ENCODE assay signal across 8 cellular contexts in genomic region chr10:5614081-5614721, GRCh38. TPM values are rescaled to one million over a fixed set of nuclear protein-coding genes. Genes with fewer than 3 reads are reported as not detected.
A peak's percentile ranks its signal among the peaks of the same experiment; 100 is the strongest.
DNase-seq lines count a peak whose midpoint lies in the region; ATAC-seq, FAIRE-seq and TF ChIP-seq lines count a peak whose summit lies in the region.
"Had no signal": no experiment of that assay in that cellular context is flagged by ENCODE, and none has a peak within 500 bp of the region (broad histone marks: within the 10 kb centered on the region; RNA-seq: fewer than 3 reads in every experiment).

No MANE protein-coding gene starts in this region.

- H3K4me1 ChIP-seq in kidney (ENCODE audit: control insufficient read depth in 1 of 2, insufficient read depth in 1 of 2, low read depth in 1 of 2, low read length in 2 of 2) = peaks cover 3 to 7% of the 10 kb centered on the region in 2 donors

- intact Hi-C loops in kidney (cut with DNase I) = no loop called here

- H3K36me3 ChIP-seq in kidney (ENCODE audit: control insufficient read depth in 1 of 2, insufficient read depth in 2 of 2, low read length in 2 of 2) = no peaks in the 10 kb centered on the region
- H3K36me3 ChIP-seq: neutrophil had no signal

- no peak for TF ChIP-seq CTCF in kidney (IDR thresholded peaks at IDR 0.05; ENCODE audit: borderline replicate concordance, extremely low read depth, insufficient read depth)

- no peak overlapping the region for H3K4me3 ChIP-seq in kidney (ENCODE audit: low read length in 2 of 2)

- no peak overlapping the region for H3K9ac ChIP-seq in kidney (ENCODE audit: low read length in 2 of 2)

- no peaks in the 10 kb centered on the region for H3K9me3 ChIP-seq in kidney (ENCODE audit: control insufficient read depth in 1 of 2, low read length in 2 of 2)
- H3K9me3 ChIP-seq: neutrophil had no signal

- no peak for ATAC-seq in GM21723 (IDR thresholded peaks at IDR 0.05; ENCODE audit: unreplicated experiment)

- peak overlapping the region; percentile 60 for H3K27ac ChIP-seq in cingulate gyrus (ENCODE audit: low read depth, low read length)
- H3K27ac ChIP-seq in kidney (ENCODE audit: low read depth in 2 of 2, low read length in 2 of 2) = no peak overlapping the region
- no peak overlapping the region for H3K27ac ChIP-seq in substantia nigra (ENCODE audit: low read depth, low read length, poor library complexity, severe bottlenecking)
- H3K27ac ChIP-seq: neutrophil had no signal

- FAIRE-seq in kidney (lab: Jason Lieb, UNC) = no peak

- peak; percentile 40 for DNase-seq in HuH-7 (ENCODE audit: low spot score)
- peak; percentile 12 for DNase-seq in kidney
- DNase-seq in superior temporal gyrus (ENCODE audit: extremely low spot score) = peak; percentile 30
- no peak for DNase-seq in substantia nigra (lab: John Stamatoyannopoulos, UW)
- DNase-seq in central memory CD4-positive, alpha-beta T cell = no peak

RNA-seq across cellular contexts. Expression of gene ASB13, which starts 52.2 kb away (rescaled TPM):
- 47.7 TPM for total RNA-seq in kidney
- 95.1 TPM for polyA plus RNA-seq in kidney (ENCODE audit: insufficient read depth, low read depth, low replicate concordance)

Comparison
In these comparisons a context has a peak if more than half of its experiments do, and no peak if none do; other contexts are left out.
1. DNase-seq: peak in HuH-7 (single experiment), kidney (single experiment) and superior temporal gyrus (single experiment); none in substantia nigra (0 of 49) and central memory CD4-positive, alpha-beta T cell (single experiment).